In the genomic region with DNA sequence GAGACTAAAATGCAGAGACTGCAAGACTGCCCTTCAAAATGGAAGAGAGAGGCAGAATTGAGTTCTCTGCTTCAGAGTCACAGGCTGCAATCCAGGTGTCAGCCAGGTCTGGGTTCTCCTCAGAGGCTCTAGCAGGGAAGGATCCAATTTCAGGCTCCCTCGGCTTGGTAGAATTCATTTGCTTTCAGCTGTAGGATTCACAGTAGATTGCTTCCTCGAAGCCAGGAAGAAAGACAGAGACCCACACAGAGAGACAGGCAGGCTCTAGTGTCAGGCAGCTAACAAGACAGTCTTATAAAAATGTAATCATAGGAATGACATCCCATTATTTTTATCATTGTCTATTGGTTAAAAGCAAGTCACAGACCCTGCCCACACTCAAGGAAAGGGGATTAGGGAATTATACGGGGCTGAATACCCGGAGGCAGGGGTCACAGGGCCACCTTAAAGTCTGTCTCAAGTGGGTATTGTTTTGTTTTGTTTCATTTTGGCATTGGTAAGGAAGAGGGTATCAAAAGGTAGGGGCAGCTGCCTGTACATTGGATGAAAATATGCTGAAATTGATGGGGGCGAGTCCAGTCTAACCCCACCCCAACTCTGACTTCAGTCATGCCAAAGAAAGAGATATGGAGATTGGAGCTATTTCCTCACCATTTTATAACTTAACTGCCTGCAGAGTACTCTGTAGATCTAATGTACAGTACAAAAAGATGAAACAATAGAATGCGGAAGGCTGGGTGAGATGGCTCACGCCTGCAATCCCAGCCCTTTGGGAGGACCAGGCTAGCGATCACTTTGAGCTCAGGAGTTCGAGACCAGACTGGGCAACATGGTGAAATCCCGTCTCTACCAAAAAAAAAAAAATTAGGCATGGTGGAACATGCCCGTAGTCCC, we compare ENCODE assay signal across 13 cellular contexts. TPM values are rescaled to one million over a fixed set of nuclear protein-coding genes. Genes with fewer than 3 reads are reported as not detected.
A peak's percentile ranks its signal among the peaks of the same experiment; 100 is the strongest.
DNase-seq lines count a peak whose midpoint lies in the region; ATAC-seq and TF ChIP-seq lines count a peak whose summit lies in the region.
"Had no signal": no experiment of that assay in that cellular context is flagged by ENCODE, and none has a peak within 500 bp of the region (broad histone marks: within the 10 kb centered on the region; RNA-seq: fewer than 3 reads in every experiment).

No MANE protein-coding gene starts in this region.

- no peaks in the 10 kb centered on the region for H3F3A ChIP-seq in Loucy (ENCODE audit: low read depth)

- H3K9me3 Mint-ChIP-seq in memory B cell = no peaks in the 10 kb centered on the region
- peaks cover 0 to 2% (median 0%) of the 10 kb centered on the region in 11 donors for H3K9me3 Mint-ChIP-seq in naive thymus-derived CD4-positive, alpha-beta T cell
- H3K9me3 Mint-ChIP-seq: stimulated activated effector memory CD8-positive, alpha-beta T cell treated with anti-CD3 and anti-CD28 coated beads, Interleukin-12 subunit alpha, Interleukin-12 subunit beta, amount 100 ng/mL, for 72 hours; T-helper 1 cell treated with Interleukin-12 subunit alpha and Interleukin-12 subunit beta and Interleukin-4 antibody, amounts not matched to agents 30 μg/mL and 1 μg/mL, for 36 hours had no signal

- no peaks in the 10 kb centered on the region for H3K36me3 ChIP-seq in Loucy (ENCODE audit: insufficient read depth, low read length)
- H3K36me3 ChIP-seq in Panc1 (ENCODE audit: control insufficient read depth, insufficient read depth, low read length) = no peaks in the 10 kb centered on the region
- no peaks in the 10 kb centered on the region for H3K36me3 ChIP-seq in naive thymus-derived CD4-positive, alpha-beta T cell (ENCODE audit: control insufficient read depth in 2 of 3, insufficient read depth in 3 of 3, low read length in 3 of 3)
- no peaks in the 10 kb centered on the region for H3K36me3 ChIP-seq in lower lobe of right lung
- H3K36me3 ChIP-seq: BLaER1 treated with 17β-estradiol and CSF1 and Interleukin-3, amounts not matched to agents 10 nM and 100 nM had no signal

- H2AFZ ChIP-seq in Loucy (ENCODE audit: low read length) = peak overlapping the region; percentile 51

- H3K4me3 ChIP-seq in Loucy (ENCODE audit: low read length, poor library complexity, severe bottlenecking) = no peak overlapping the region
- H3K4me3 ChIP-seq in Panc1 (ENCODE audit: low read depth in 2 of 2, low read length in 2 of 2) = no peak overlapping the region
- no peak overlapping the region for H3K4me3 ChIP-seq in naive thymus-derived CD4-positive, alpha-beta T cell (ENCODE audit: low read length)
- no peak overlapping the region for H3K4me3 ChIP-seq in lower lobe of right lung
- H3K4me3 ChIP-seq: BLaER1 treated with 17β-estradiol and CSF1 and Interleukin-3, amounts not matched to agents 10 nM and 100 nM had no signal

- H3K4me1 ChIP-seq in Loucy (ENCODE audit: insufficient read depth, low read length, poor library complexity, severe bottlenecking) = no peaks in the 10 kb centered on the region
- peaks cover 4% of the 10 kb centered on the region; the same call in 1 of the 2 replicates for H3K4me1 ChIP-seq in Panc1 (ENCODE audit: control insufficient read depth, insufficient read depth, low read length)
- H3K4me1 ChIP-seq in naive thymus-derived CD4-positive, alpha-beta T cell (ENCODE audit: control insufficient read depth in 2 of 2, insufficient read depth in 2 of 2, low read length in 2 of 2) = no peaks in the 10 kb centered on the region
- no peaks in the 10 kb centered on the region for H3K4me1 ChIP-seq in lower lobe of right lung
- H3K4me1 ChIP-seq: BLaER1 treated with 17β-estradiol and CSF1 and Interleukin-3, amounts not matched to agents 10 nM and 100 nM had no signal

- no TSS peak for BruUV-seq in Panc1 (replicated peaks; lab: Mats Ljungman, UMichigan)

- H3K27me3 ChIP-seq in Loucy (ENCODE audit: insufficient read depth, low read length, poor library complexity, severe bottlenecking) = no peaks in the 10 kb centered on the region
- H3K27me3 ChIP-seq in Panc1 (ENCODE audit: control insufficient read depth, insufficient read depth, low read length) = no peaks in the 10 kb centered on the region
- H3K27me3 ChIP-seq in naive thymus-derived CD4-positive, alpha-beta T cell (ENCODE audit: control insufficient read depth in 2 of 2, insufficient read depth in 2 of 2, low read length in 2 of 2) = no peaks in the 10 kb centered on the region
- H3K27me3 ChIP-seq in lower lobe of right lung (ENCODE audit: low read depth) = no peaks in the 10 kb centered on the region
- H3K27me3 ChIP-seq: BLaER1 treated with 17β-estradiol and CSF1 and Interleukin-3, amounts not matched to agents 10 nM and 100 nM had no signal

- TF ChIP-seq CTCF in Loucy (conservative IDR thresholded peaks at IDR 0.05; ENCODE audit: low read length) (no peak), Panc1 (IDR thresholded peaks at IDR 0.05) (no peak), lower lobe of right lung (IDR thresholded peaks at IDR 0.05) (no peak)

- H3K4me1 Mint-ChIP-seq in memory B cell = peaks cover 3% of the 10 kb centered on the region
- peaks cover 0 to 8% (median 0%) of the 10 kb centered on the region in 7 donors for H3K4me1 Mint-ChIP-seq in naive thymus-derived CD4-positive, alpha-beta T cell

- intact Hi-C loops in Panc1 (cut with micrococcal nuclease; ENCODE audit: unreplicated experiment) (no loop called here), lower lobe of right lung (cut with DNase I) (no loop called here)
- intact Hi-C loops in naive thymus-derived CD4-positive, alpha-beta T cell (cut with micrococcal nuclease) = no loop called here

- POLR2A ChIA-PET in Panc1 (lab: Charles Lee) = interaction anchor here (0.6 to 0.7 kb wide), 2 partner anchors 12 to 14 kb away, joined by 5 to 6 read pairs; no protein-coding TSS in a partner anchor
- POLR2A ChIA-PET in naive thymus-derived CD4-positive, alpha-beta T cell (lab: Charles Lee) = no interaction called here

- no peaks in the 10 kb centered on the region for H4K20me1 ChIP-seq in Loucy (ENCODE audit: insufficient read depth, low read length, poor library complexity, severe bottlenecking)
- H4K20me1 ChIP-seq: BLaER1 treated with 17β-estradiol and CSF1 and Interleukin-3, amounts not matched to agents 10 nM and 100 nM had no signal

- H3K4me3 Mint-ChIP-seq in memory B cell = no peak overlapping the region
- H3K4me3 Mint-ChIP-seq in naive thymus-derived CD4-positive, alpha-beta T cell = no peak overlapping the region
- H3K4me3 Mint-ChIP-seq: activated naive CD8-positive, alpha-beta T cell; stimulated activated effector memory CD8-positive, alpha-beta T cell treated with anti-CD3 and anti-CD28 coated beads, Interleukin-12 subunit alpha, Interleukin-12 subunit beta, amount 100 ng/mL, for 72 hours; T-helper 1 cell treated with Interleukin-12 subunit alpha and Interleukin-12 subunit beta and Interleukin-4 antibody, amounts not matched to agents 30 μg/mL and 1 μg/mL, for 36 hours had no signal

- H3K27ac Mint-ChIP-seq in memory B cell = peak overlapping the region; percentile 53
- H3K27ac Mint-ChIP-seq in naive thymus-derived CD4-positive, alpha-beta T cell = peak overlapping the region in 2 of 9 donors; percentile 20 to 24
- H3K27ac Mint-ChIP-seq: activated naive CD8-positive, alpha-beta T cell; stimulated activated effector memory CD8-positive, alpha-beta T cell treated with anti-CD3 and anti-CD28 coated beads, Interleukin-12 subunit alpha, Interleukin-12 subunit beta, amount 100 ng/mL, for 72 hours; T-helper 1 cell treated with Interleukin-12 subunit alpha and Interleukin-12 subunit beta and Interleukin-4 antibody, amounts not matched to agents 30 μg/mL and 1 μg/mL, for 36 hours had no signal

- no peak overlapping the region for H3K4me2 ChIP-seq in Loucy (ENCODE audit: low read depth, low read length, poor library complexity, severe bottlenecking)
- H3K4me2 ChIP-seq: BLaER1 treated with 17β-estradiol and CSF1 and Interleukin-3, amounts not matched to agents 10 nM and 100 nM had no signal

- CTCF ChIA-PET in Panc1 (lab: Charles Lee) = no interaction called here
- CTCF ChIA-PET in naive thymus-derived CD4-positive, alpha-beta T cell (lab: Charles Lee) = interaction anchor here (0.5 to 1.0 kb wide), 2 partner anchors 17 to 64 kb away, joined by 4 read pairs; no protein-coding TSS in a partner anchor

- no peak overlapping the region for H3K9ac ChIP-seq in Loucy (ENCODE audit: low read depth, low read length, poor library complexity, severe bottlenecking)
- H3K9ac ChIP-seq: BLaER1 treated with 17β-estradiol and CSF1 and Interleukin-3, amounts not matched to agents 10 nM and 100 nM had no signal

- no peaks in the 10 kb centered on the region for H3K36me3 Mint-ChIP-seq in memory B cell
- H3K36me3 Mint-ChIP-seq in naive thymus-derived CD4-positive, alpha-beta T cell = peaks cover 0 to 3% (median 0%) of the 10 kb centered on the region in 5 donors
- H3K36me3 Mint-ChIP-seq: activated naive CD8-positive, alpha-beta T cell; stimulated activated effector memory CD8-positive, alpha-beta T cell treated with anti-CD3 and anti-CD28 coated beads, Interleukin-12 subunit alpha, Interleukin-12 subunit beta, amount 100 ng/mL, for 72 hours had no signal

- H3K9me3 ChIP-seq in Loucy (ENCODE audit: insufficient read depth, low read depth, low read length) = no peaks in the 10 kb centered on the region
- H3K9me3 ChIP-seq in Panc1 (ENCODE audit: control insufficient read depth, insufficient read depth, low read depth, low read length) = no peaks in the 10 kb centered on the region
- no peaks in the 10 kb centered on the region for H3K9me3 ChIP-seq in naive thymus-derived CD4-positive, alpha-beta T cell (ENCODE audit: control insufficient read depth in 2 of 3, low read length in 3 of 3)
- no peaks in the 10 kb centered on the region for H3K9me3 ChIP-seq in lower lobe of right lung
- H3K9me3 ChIP-seq: BLaER1 treated with 17β-estradiol and CSF1 and Interleukin-3, amounts not matched to agents 10 nM and 100 nM had no signal

- ATAC-seq in Panc1 (peak; percentile 33; the same call in 1 of the 2 replicates), memory B cell (ENCODE audit: low read depth) (no peak), lower lobe of right lung (no peak)
- no peak for ATAC-seq in naive thymus-derived CD4-positive, alpha-beta T cell
- ATAC-seq: right cardiac atrium; stimulated activated effector memory CD8-positive, alpha-beta T cell treated with anti-CD3 and anti-CD28 coated beads, Interleukin-12 subunit alpha, Interleukin-12 subunit beta, amount 100 ng/mL, for 72 hours had no signal

- DNase-seq in ELF-1 (ENCODE audit: low read depth, low spot score) (peak; percentile 44), Panc1 (ENCODE audit: low read depth, low spot score) (no peak), memory B cell (ENCODE audit: low spot score in 2 of 2) (no peak), NCI-H1417 treated with DMSO at 0.1 percent for 48 hours (lab: John Stamatoyannopoulos, UW) (no peak), lower lobe of right lung (no peak)
- no peak for DNase-seq in naive thymus-derived CD4-positive, alpha-beta T cell
- DNase-seq: right cardiac atrium; stimulated activated CD4-positive, alpha-beta T cell treated with anti-CD3 and anti-CD28 coated beads, Interleukin-4, amount 100 ng/mL, for 1 hour had no signal

- no peaks in the 10 kb centered on the region for H3K79me2 ChIP-seq in Loucy (ENCODE audit: insufficient read depth, low read length)

- in situ Hi-C loops in Panc1 (cut with HindIII; ENCODE audit: low pct_unique_long_range_greater_than_20kb, low sequenced_read_pairs) = no loop called here

- H3K27ac ChIP-seq in Panc1 (ENCODE audit: low read length) (peak overlapping the region; percentile 36; the same call in 1 of the 2 replicates), lower lobe of right lung (no peak overlapping the region)
- no peak overlapping the region for H3K27ac ChIP-seq in naive thymus-derived CD4-positive, alpha-beta T cell (ENCODE audit: low read depth, low read length)
- H3K27ac ChIP-seq: BLaER1 treated with 17β-estradiol and CSF1 and Interleukin-3, amounts not matched to agents 10 nM and 100 nM had no signal

- no peaks in the 10 kb centered on the region for H3K27me3 Mint-ChIP-seq in memory B cell
- H3K27me3 Mint-ChIP-seq in naive thymus-derived CD4-positive, alpha-beta T cell = peaks cover 0 to 5% (median 0%) of the 10 kb centered on the region in 5 donors

- H3K9me2 ChIP-seq in Loucy (replicated peaks; ENCODE audit: low read depth, low read length) = no peaks in the 10 kb centered on the region

RNA-seq across cellular contexts. Expression of gene TBCE, which starts 9.5 kb away (rescaled TPM):
- total RNA-seq in Panc1 (2021; ENCODE audit: unreplicated experiment) (72.0 TPM), lower lobe of right lung (25.3 TPM)
- polyA plus RNA-seq in Panc1 (2012; ENCODE audit: insufficient read length) = 56.0 TPM
- total RNA-seq in naive thymus-derived CD4-positive, alpha-beta T cell = 10 to 100 TPM; 16.8 to 26.1 (median 20.6) TPM
- 10 to 100 TPM; 12.9 to 16.1 TPM for polyA plus RNA-seq in naive thymus-derived CD4-positive, alpha-beta T cell

RNA-seq across cellular contexts. Expression of gene GGPS1, which starts 29.4 kb away (rescaled TPM):
- 60.6 TPM for total RNA-seq in Panc1 (2021; ENCODE audit: unreplicated experiment)
- 35.4 TPM for polyA plus RNA-seq in Panc1 (2012; ENCODE audit: insufficient read length)
- 10 to 100 TPM; 26.5 to 51.7 (median 30.2) TPM for total RNA-seq in naive thymus-derived CD4-positive, alpha-beta T cell
- polyA plus RNA-seq in naive thymus-derived CD4-positive, alpha-beta T cell = 10 to 100 TPM; 61.5 to 70.0 TPM
- total RNA-seq in lower lobe of right lung = 29.8 TPM

RNA-seq across cellular contexts. Expression of gene ARID4B, which starts 29.8 kb away (rescaled TPM):
- total RNA-seq in Panc1 (2021; ENCODE audit: unreplicated experiment) (37.5 TPM), lower lobe of right lung (39.1 TPM)
- 17.7 TPM for polyA plus RNA-seq in Panc1 (2012; ENCODE audit: insufficient read length)
- total RNA-seq in naive thymus-derived CD4-positive, alpha-beta T cell = 100 to 1,000 TPM in 2 of 5 experiments, 10 to 100 TPM in 3; 60.8 to 124 (median 93.2) TPM
- polyA plus RNA-seq in naive thymus-derived CD4-positive, alpha-beta T cell = 10 to 100 TPM; 63.3 to 76.3 TPM
